Comparison of ENCODE assay signal across 17 cellular contexts in the genomic region with DNA sequence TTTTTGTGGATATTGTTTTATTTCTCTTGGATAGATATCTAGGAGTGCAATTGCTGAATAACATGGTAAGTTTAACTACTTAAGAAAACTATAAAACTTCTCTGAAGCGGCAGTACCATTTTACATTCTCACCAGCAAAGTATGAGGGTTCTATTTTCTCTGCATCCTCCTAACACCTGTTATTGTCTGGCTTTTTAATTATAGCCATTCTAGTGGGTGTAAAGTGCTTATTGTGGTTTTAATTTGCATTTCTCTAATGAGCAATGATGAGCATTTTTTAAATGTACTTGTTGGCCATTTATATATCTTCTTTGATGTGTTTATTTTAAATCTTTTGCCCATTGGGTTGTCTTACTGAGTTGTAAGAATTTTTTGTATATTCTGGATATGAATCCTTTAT. TPM values are rescaled to one million over a fixed set of nuclear protein-coding genes. Genes with fewer than 3 reads are reported as not detected.
"Had no signal": no experiment of that assay in that cellular context is flagged by ENCODE, and none has a peak within 500 bp of the region (broad histone marks: within the 10 kb centered on the region; RNA-seq: fewer than 3 reads in every experiment).

No MANE protein-coding gene starts in this region.

- H3K4me1 ChIP-seq: prostate gland, right lobe of liver had no signal

- H3K9me3 ChIP-seq: heart left ventricle, mucosa of descending colon, prostate gland, right lobe of liver had no signal

- H3K27me3 ChIP-seq: heart left ventricle, right lobe of liver had no signal

- H3K27ac ChIP-seq: heart left ventricle, prostate gland, right lobe of liver had no signal

- H3K36me3 ChIP-seq: prostate gland had no signal

- ATAC-seq: heart left ventricle, mucosa of descending colon, natural killer cell, right lobe of liver had no signal

- H3K4me3 ChIP-seq: heart left ventricle, mucosa of descending colon, prostate gland, right lobe of liver had no signal

- FAIRE-seq: frontal cortex had no signal

- DNase-seq: activated CD4-positive, alpha-beta T cell treated with anti-CD3 and anti-CD28 coated beads for 48 hours; activated CD8-positive, alpha-beta memory T cell treated with anti-CD3 and anti-CD28 coated beads for 24 hours; activated effector memory CD4-positive, alpha-beta T cell treated with Interleukin-2 at 50 U/mL for 16 hours; activated T-cell treated with anti-CD3 and anti-CD28 coated beads for 4 hours; caudate nucleus; cortex of kidney; effector CD8-positive, alpha-beta T cell; heart left ventricle; mammary epithelial cell; mucosa of descending colon; natural killer cell; right lobe of liver; stimulated activated CD4-positive, alpha-beta T cell treated with anti-CD3 and anti-CD28 coated beads, Interleukin-2, amount 100 ng/mL, for 24 hours; stimulated activated naive CD4-positive, alpha-beta T cell treated with Interleukin-2 at 50 U/mL for 16 hours had no signal

RNA-seq across cellular contexts. Expression of a gene that starts 28.7 kb away (rescaled TPM):
- total RNA-seq: fibroblast of lung, heart left ventricle, mammary epithelial cell, natural killer cell had no signal
- polyA plus RNA-seq: fibroblast of lung, heart left ventricle, mammary epithelial cell had no signal
